In genomic region chr10:104120512-104120902, GRCh38 we compare ENCODE assay signal across 8 cellular contexts. TPM values are rescaled to one million over a fixed set of nuclear protein-coding genes. Genes with fewer than 3 reads are reported as not detected.
DNase-seq lines count a peak whose midpoint lies in the region; ATAC-seq and TF ChIP-seq lines count a peak whose summit lies in the region.

No MANE protein-coding gene starts in this region.

- H3K4me2 ChIP-seq in BLaER1 treated with 17β-estradiol and CSF1 and Interleukin-3, amounts not matched to agents 10 nM and 100 nM: peak overlapping the region; percentile 82 to 93 (median 86)
- H3K4me2 ChIP-seq in neural cell (ENCODE audit: low read length): peak overlapping the region; percentile 18

- no peaks in the 10 kb centered on the region for H3K9me3 ChIP-seq in BLaER1 treated with 17β-estradiol and CSF1 and Interleukin-3, amounts not matched to agents 10 nM and 100 nM (replicated peaks in 1 of 11)
- H3K9me3 ChIP-seq in duodenal mucosa (ENCODE audit: control insufficient read depth in 1 of 2, low read length in 2 of 2): no peaks in the 10 kb centered on the region
- no peaks in the 10 kb centered on the region for H3K9me3 ChIP-seq in neural cell (ENCODE audit: low read length)

- ATAC-seq in HG03095 (IDR thresholded peaks at IDR 0.05; ENCODE audit: unreplicated experiment): no peak
- ATAC-seq in HG02938 (IDR thresholded peaks at IDR 0.05; ENCODE audit: unreplicated experiment): no peak

- TF ChIP-seq EP300 in neural cell (conservative IDR thresholded peaks at IDR 0.05; ENCODE audit: poor library complexity, severe bottlenecking): no peak

- peak overlapping the region; percentile 88 to 100 (median 97) for H3K9ac ChIP-seq in BLaER1 treated with 17β-estradiol and CSF1 and Interleukin-3, amounts not matched to agents 10 nM and 100 nM
- H3K9ac ChIP-seq in duodenal mucosa (ENCODE audit: low read depth in 1 of 2, low read length in 2 of 2) (peak overlapping the region; percentile 91 to 98), neural cell (ENCODE audit: low read length) (no peak overlapping the region)

- H4K20me1 ChIP-seq in BLaER1 treated with 17β-estradiol and CSF1 and Interleukin-3, amounts not matched to agents 10 nM and 100 nM: no peaks in the 10 kb centered on the region
- no peaks in the 10 kb centered on the region for H4K20me1 ChIP-seq in neural cell (ENCODE audit: insufficient read depth)

- no peak for TF ChIP-seq RAD21 in neural cell (conservative IDR thresholded peaks at IDR 0.05)

- no peak for TF ChIP-seq POLR2A in NB4 (IDR thresholded peaks at IDR 0.05; ENCODE audit: extremely low read depth, insufficient read length)

- DNase-seq in NB4 (ENCODE audit: low read depth) (no peak), HuH-7.5 (ENCODE audit: low spot score) (no peak), NCI-H510A (lab: John Stamatoyannopoulos, UW) (no peak)

- peaks cover 0 to 10% (median 8%) of the 10 kb centered on the region in 11 experiments; a peak in 6 of 22 replicates for H3K36me3 ChIP-seq in BLaER1 treated with 17β-estradiol and CSF1 and Interleukin-3, amounts not matched to agents 10 nM and 100 nM
- no peaks in the 10 kb centered on the region for H3K36me3 ChIP-seq in duodenal mucosa (ENCODE audit: control insufficient read depth in 1 of 2, insufficient read depth in 2 of 2, low read length in 2 of 2)
- H3K36me3 ChIP-seq in neural cell (ENCODE audit: insufficient read depth, low read length): no peaks in the 10 kb centered on the region

- no peaks in the 10 kb centered on the region for H3F3A ChIP-seq in neural cell (ENCODE audit: insufficient read depth, low read length, poor library complexity, severe bottlenecking)

- TF ChIP-seq CTCF in NB4 (IDR thresholded peaks at IDR 0.05; ENCODE audit: low read depth, low read length) (no peak), neural cell (IDR thresholded peaks at IDR 0.05; ENCODE audit: poor library complexity, severe bottlenecking) (no peak)

- H2AFZ ChIP-seq in neural cell (ENCODE audit: low read depth, low read length): no peak overlapping the region

- H3K27me3 ChIP-seq in BLaER1 treated with 17β-estradiol and CSF1 and Interleukin-3, amounts not matched to agents 10 nM and 100 nM: no peaks in the 10 kb centered on the region
- H3K27me3 ChIP-seq in duodenal mucosa (ENCODE audit: control insufficient read depth in 1 of 2, insufficient read depth in 2 of 2, low read length in 2 of 2) (no peaks in the 10 kb centered on the region), neural cell (ENCODE audit: insufficient read depth, low read depth, low read length) (no peaks in the 10 kb centered on the region)

- H3K4me1 ChIP-seq in BLaER1 treated with 17β-estradiol and CSF1 and Interleukin-3, amounts not matched to agents 10 nM and 100 nM: peaks cover 19 to 40% (median 28%) of the 10 kb centered on the region in 10 experiments
- H3K4me1 ChIP-seq in duodenal mucosa (ENCODE audit: control insufficient read depth in 1 of 2, insufficient read depth in 2 of 2, low read length in 2 of 2): peaks cover 10 to 20% of the 10 kb centered on the region in 2 donors

- no peaks in the 10 kb centered on the region for H3K9me2 ChIP-seq in neural cell (ENCODE audit: insufficient read depth, low read length)

- peak overlapping the region; percentile 60 to 92 (median 80) for H3K4me3 ChIP-seq in BLaER1 treated with 17β-estradiol and CSF1 and Interleukin-3, amounts not matched to agents 10 nM and 100 nM
- H3K4me3 ChIP-seq in NB4 (ENCODE audit: low read depth, low read length) (peak overlapping the region; percentile 87), duodenal mucosa (ENCODE audit: low read depth in 1 of 2, low read length in 2 of 2) (peak overlapping the region; percentile 85 to 90), neural cell (ENCODE audit: low read length) (peak overlapping the region; percentile 73)

- no peaks in the 10 kb centered on the region for H3K79me2 ChIP-seq in neural cell (replicated peaks; ENCODE audit: insufficient read depth, low read length)

- peak overlapping the region; percentile 86 to 100 (median 99) for H3K27ac ChIP-seq in BLaER1 treated with 17β-estradiol and CSF1 and Interleukin-3, amounts not matched to agents 10 nM and 100 nM
- H3K27ac ChIP-seq in duodenal mucosa (ENCODE audit: low read depth, low read length) (peak overlapping the region; percentile 100), neural cell (ENCODE audit: low read length) (no peak overlapping the region)

TF ChIP-seq in neural cell, 6 proteins besides CTCF, POLR2A, EP300 and RAD21:
- no peak for TF ChIP-seq REST (IDR thresholded peaks at IDR 0.05; ENCODE audit: borderline replicate concordance)
- TF ChIP-seq POLR2AphosphoS5 (IDR thresholded peaks at IDR 0.05): no peak
- TF ChIP-seq MXI1 (conservative IDR thresholded peaks at IDR 0.05; ENCODE audit: poor library complexity, severe bottlenecking): no peak
- no peak for TF ChIP-seq SMC3 (conservative IDR thresholded peaks at IDR 0.05; ENCODE audit: poor library complexity)
- no peak for TF ChIP-seq TAF1 (IDR thresholded peaks at IDR 0.05; ENCODE audit: low read depth)
- TF ChIP-seq EZH2 (IDR thresholded peaks at IDR 0.05; ENCODE audit: borderline replicate concordance, insufficient read depth, low read length, poor library complexity, severe bottlenecking): no peak

RNA-seq across cellular contexts. Expression of gene SFR1, which starts 1.5 kb away (rescaled TPM):
- polyA plus RNA-seq in neural cell: 2.3 and 5.0 TPM in 2 replicates
- 7.1 and 9.0 TPM in 2 replicates for polyA minus RNA-seq in neural cell

RNA-seq across cellular contexts. Expression of gene COL17A1, which starts 34.8 kb away (rescaled TPM):
- polyA plus RNA-seq in neural cell: not detected in 2 replicates
- polyA minus RNA-seq in neural cell: not detected in 2 replicates
